In the genomic region with DNA sequence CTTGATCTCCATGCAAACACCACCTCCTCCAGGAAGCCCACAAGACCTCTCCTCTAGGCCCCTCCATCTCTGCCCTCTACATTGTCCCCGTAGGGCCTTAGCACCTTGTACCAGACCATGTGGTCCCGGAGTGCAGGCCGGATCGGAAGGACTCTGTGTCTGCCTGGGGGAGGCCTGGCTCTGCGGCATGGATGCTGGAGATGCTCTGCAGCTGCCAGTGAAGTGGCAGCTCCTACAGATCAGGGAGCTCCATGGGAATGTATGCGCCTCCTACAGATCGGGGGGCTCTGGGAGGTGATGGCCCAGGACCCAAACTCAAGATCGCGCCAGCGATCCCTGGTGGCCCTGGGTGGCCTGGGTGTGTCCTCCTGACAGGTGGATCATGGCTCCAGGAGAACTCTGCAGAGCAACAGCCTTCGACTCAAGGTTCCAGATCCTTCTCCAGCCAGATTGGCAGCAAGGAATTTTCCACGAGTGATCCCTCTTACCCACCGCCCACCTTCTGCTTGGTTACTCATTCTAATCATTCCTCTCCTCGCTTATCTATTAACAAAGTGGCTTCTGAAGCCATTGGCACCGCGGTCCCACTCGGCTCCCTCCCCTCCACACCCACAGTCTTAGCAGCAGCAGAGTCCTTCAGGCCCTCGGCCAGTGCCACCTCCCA, we compare ENCODE assay signal across 33 cellular contexts.
"Had no signal": no experiment of that assay in that cellular context is flagged by ENCODE, and none has a peak within 500 bp of the region (broad histone marks: within the 10 kb centered on the region; RNA-seq: fewer than 3 reads in every experiment).

No MANE protein-coding gene starts in this region.

- DNase-seq: activated CD4-positive, alpha-beta T cell treated with anti-CD3 and anti-CD28 coated beads for 48 hours; activated CD4-positive, alpha-beta T cell treated with anti-CD3 and anti-CD28 coated beads, Interleukin-2, amount 50 U/mL, for 4 hours; activated CD4-positive, CD25-positive, alpha-beta regulatory T cell treated with anti-CD3 and anti-CD28 coated beads, Interleukin-2, amount 50 U/mL, for 72 hours; activated CD8-positive, alpha-beta memory T cell treated with anti-CD3 and anti-CD28 coated beads, Interleukin-2, amount 50 U/mL, for 48 hours; activated CD8-positive, alpha-beta T cell treated with anti-CD3 and anti-CD28 coated beads, Interleukin-2, amount 10 ng/mL, durations not matched to agents 7 days and 5 days; activated effector memory CD4-positive, alpha-beta T cell treated with Interleukin-2 at 50 U/mL for 16 hours; activated naive CD4-positive, alpha-beta T cell treated with Interleukin-2 at 50 U/mL for 16 hours; activated naive CD8-positive, alpha-beta T cell treated with anti-CD3 and anti-CD28 coated beads, Interleukin-2, amount 50 U/mL, for 24 hours; activated T-cell treated with anti-CD3 and anti-CD28 coated beads, Interleukin-2, amount 50 U/mL, for 24 hours; amniotic stem cell; body of pancreas; NCI-H1092 treated with DMSO at 0.1 percent for 48 hours; NCI-H1417 treated with DMSO at 0.1 percent for 48 hours; NCI-H1694; NCI-H2029; NCI-H2107; NCI-H2171 treated with DMSO at 0.1 percent for 48 hours; NCI-H345; NCI-H510A; NCI-H526 treated with DMSO at 0.1 percent for 48 hours; NCI-H82; NK-92 treated with Interleukin-12 subunit alpha and Interleukin-12 subunit beta, amount 100 ng/mL, for 24 hours; OCI-M1; RPMI8226; SHP77; T-helper 17 cell; T-helper 9 cell had no signal

- H3K4me1 ChIP-seq: ascending aorta had no signal

- H3K27ac Mint-ChIP-seq: activated CD8-positive, alpha-beta T cell treated with anti-CD3 and anti-CD28 coated beads, Interleukin-2, amount 10 ng/mL, durations not matched to agents 7 days and 5 days; activated naive CD4-positive, alpha-beta T cell treated with anti-CD3 and anti-CD28 coated beads, Interleukin-2, amount 50 U/mL, for 72 hours; activated naive CD8-positive, alpha-beta T cell treated with anti-CD3 and anti-CD28 coated beads, Interleukin-2, amount 50 U/mL, for 24 hours; activated T-cell treated with anti-CD3 and anti-CD28 coated beads, Interleukin-2, amount 50 U/mL, for 24 hours; activated T-helper 1 cell treated with anti-CD3 and anti-CD28 coated beads, Interleukin-12 subunit alpha, Interleukin-12 subunit beta, Interleukin-2, Interleukin-4 antibody, amounts not matched to agents 30 ng/mL and 10 ng/mL and 1 ng/mL, durations not matched to agents 14 hours and 24 hours and 36 hours; T-helper 17 cell; WTC11 had no signal

- H3K4me1 Mint-ChIP-seq: activated naive CD8-positive, alpha-beta T cell treated with anti-CD3 and anti-CD28 coated beads, Interleukin-2, amount 50 U/mL, for 24 hours had no signal

- H3K27ac ChIP-seq: ascending aorta, body of pancreas had no signal

- ATAC-seq: activated CD8-positive, alpha-beta T cell treated with anti-CD3 and anti-CD28 coated beads, Interleukin-2, amount 10 ng/mL, durations not matched to agents 7 days and 5 days; activated naive CD4-positive, alpha-beta T cell treated with anti-CD3 and anti-CD28 coated beads, Interleukin-2, amount 50 U/mL, for 72 hours; activated naive CD8-positive, alpha-beta T cell treated with anti-CD3 and anti-CD28 coated beads, Interleukin-2, amount 50 U/mL, for 24 hours; body of pancreas; Panc1; T-helper 17 cell; WTC11 had no signal

- H3K36me3 ChIP-seq: ascending aorta had no signal

- H3K9me3 ChIP-seq: ascending aorta, body of pancreas had no signal

- H3K4me3 Mint-ChIP-seq: activated CD8-positive, alpha-beta T cell treated with anti-CD3 and anti-CD28 coated beads, Interleukin-2, amount 10 ng/mL, durations not matched to agents 7 days and 5 days; activated naive CD8-positive, alpha-beta T cell treated with anti-CD3 and anti-CD28 coated beads, Interleukin-2, amount 50 U/mL, for 24 hours; activated T-cell treated with anti-CD3 and anti-CD28 coated beads, Interleukin-2, amount 50 U/mL, for 24 hours; activated T-helper 1 cell treated with anti-CD3 and anti-CD28 coated beads, Interleukin-12 subunit alpha, Interleukin-12 subunit beta, Interleukin-2, Interleukin-4 antibody, amounts not matched to agents 30 ng/mL and 10 ng/mL and 1 ng/mL, durations not matched to agents 14 hours and 24 hours and 36 hours; central memory CD8-positive, alpha-beta T cell; T-helper 17 cell; WTC11 had no signal

- H3K27me3 ChIP-seq: ascending aorta, body of pancreas had no signal

- H3K9me3 Mint-ChIP-seq: activated naive CD8-positive, alpha-beta T cell treated with anti-CD3 and anti-CD28 coated beads, Interleukin-2, amount 50 U/mL, for 24 hours; activated T-cell treated with anti-CD3 and anti-CD28 coated beads, Interleukin-2, amount 50 U/mL, for 24 hours; activated T-helper 1 cell treated with anti-CD3 and anti-CD28 coated beads, Interleukin-12 subunit alpha, Interleukin-12 subunit beta, Interleukin-2, Interleukin-4 antibody, amounts not matched to agents 30 ng/mL and 10 ng/mL and 1 ng/mL, durations not matched to agents 14 hours and 24 hours and 36 hours; central memory CD8-positive, alpha-beta T cell had no signal

- H3K4me3 ChIP-seq: ascending aorta, body of pancreas had no signal

- H3K36me3 Mint-ChIP-seq: activated naive CD4-positive, alpha-beta T cell treated with anti-CD3 and anti-CD28 coated beads, Interleukin-2, amount 50 U/mL, for 72 hours had no signal
